13 cellular contexts compared by ENCODE assay signal in the genomic region with DNA sequence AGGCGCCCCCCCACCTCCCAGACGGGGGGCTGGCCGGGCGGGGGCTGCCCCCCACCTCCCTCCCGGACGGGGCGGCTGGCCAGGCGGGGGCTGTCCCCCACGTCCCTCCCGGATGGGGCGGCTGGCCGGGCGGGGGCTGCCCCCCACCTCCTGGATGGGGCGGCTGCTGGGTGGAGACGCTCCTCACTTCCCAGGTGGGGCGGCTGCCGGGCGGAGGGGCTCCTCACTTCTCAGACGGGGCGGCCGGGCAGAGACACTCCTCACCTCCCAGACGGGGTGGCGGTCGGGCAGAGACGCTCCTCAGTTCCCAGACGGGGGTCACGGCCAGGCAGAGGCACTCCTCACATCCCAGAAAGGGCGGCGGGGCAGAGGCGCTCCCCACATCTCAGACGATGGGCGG. TPM values are rescaled to one million over a fixed set of nuclear protein-coding genes. Genes with fewer than 3 reads are reported as not detected.
"Had no signal": no experiment of that assay in that cellular context is flagged by ENCODE, and none has a peak within 500 bp of the region (broad histone marks: within the 10 kb centered on the region; RNA-seq: fewer than 3 reads in every experiment).

No MANE protein-coding gene starts in this region.

RNA-seq across cellular contexts. Expression of a gene that starts 11.5 kb away (rescaled TPM):
- total RNA-seq: activated B cell treated with CpG ODN at 0.5 μM for 24 hours; activated CD4-positive, alpha-beta memory T cell treated with anti-CD3 and anti-CD28 coated beads for 36 hours; activated CD4-positive, alpha-beta memory T cell treated with anti-CD3 and anti-CD28 coated beads, Interleukin-2, amount 10 ng/mL, durations not matched to agents 7 days and 5 days; activated CD4-positive, alpha-beta T cell treated with anti-CD3 and anti-CD28 coated beads for 36 hours; activated CD4-positive, alpha-beta T cell treated with anti-CD3 and anti-CD28 coated beads, Interleukin-2, amount 10 ng/mL, durations not matched to agents 24 days and 14 days; activated CD4-positive, alpha-beta T cell treated with anti-CD3 and anti-CD28 coated beads, Interleukin-2, amount 10 ng/mL, durations not matched to agents 7 days and 5 days; activated CD8-positive, alpha-beta memory T cell treated with anti-CD3 and anti-CD28 coated beads for 36 hours; activated CD8-positive, alpha-beta memory T cell treated with anti-CD3 and anti-CD28 coated beads, Interleukin-2, amount 10 ng/mL, durations not matched to agents 7 days and 5 days; activated CD8-positive, alpha-beta T cell treated with anti-CD3 and anti-CD28 coated beads for 36 hours; activated CD8-positive, alpha-beta T cell treated with anti-CD3 and anti-CD28 coated beads, Interleukin-2, amount 10 ng/mL, durations not matched to agents 7 days and 5 days; T-helper 1 cell treated with Interleukin-12 subunit alpha and Interleukin-12 subunit beta and Interleukin-4 antibody, amounts not matched to agents 30 ng/mL and 1 ng/mL, for 36 hours; T-helper 2 cell treated with Interferon-gamma antibody and Interleukin-4, amounts not matched to agents 100 ng/mL and 5 ng/mL, for 36 hours; WTC11 had no signal
